Comparison of ENCODE assay signal across 9 cellular contexts in genomic region chr16:2514333-2515179, GRCh38. TPM values are rescaled to one million over a fixed set of nuclear protein-coding genes. Genes with fewer than 3 reads are reported as not detected.
DNase-seq lines count a peak whose midpoint lies in the region; ATAC-seq and TF ChIP-seq lines count a peak whose summit lies in the region.
"Had no signal": no experiment of that assay in that cellular context is flagged by ENCODE, and none has a peak within 500 bp of the region (broad histone marks: within the 10 kb centered on the region; RNA-seq: fewer than 3 reads in every experiment).

No MANE protein-coding gene starts in this region.

- peaks cover 11% of the 10 kb centered on the region for H3K27me3 Mint-ChIP-seq in CD4-positive, CD25-positive, alpha-beta regulatory T cell

- H2AFZ ChIP-seq in Loucy (ENCODE audit: low read length) = no peak overlapping the region

- peak in 2 of 3 donors; percentile 39 to 45 for DNase-seq in CD4-positive, CD25-positive, alpha-beta regulatory T cell
- DNase-seq in astrocyte of the cerebellum (ENCODE audit: low read depth) = no peak
- peak; percentile 66 for DNase-seq in left lobe of liver (ENCODE audit: low spot score)
- DNase-seq in NCI-H774 (lab: John Stamatoyannopoulos, UW) = no peak
- DNase-seq in GM10248 (ENCODE audit: extremely low spot score) = no peak

- peaks cover 19 to 63% (median 33%) of the 10 kb centered on the region in 4 donors for H3K4me1 Mint-ChIP-seq in CD4-positive, CD25-positive, alpha-beta regulatory T cell

- peak overlapping the region; percentile 94 to 97 (median 95) for H3K27ac Mint-ChIP-seq in CD4-positive, CD25-positive, alpha-beta regulatory T cell

- H3K9me3 Mint-ChIP-seq in CD4-positive, CD25-positive, alpha-beta regulatory T cell = no peaks in the 10 kb centered on the region

- H3K36me3 Mint-ChIP-seq in CD4-positive, CD25-positive, alpha-beta regulatory T cell = peaks cover 11% of the 10 kb centered on the region

- in situ Hi-C loops in astrocyte of the cerebellum (cut with HindIII; ENCODE audit: low sequenced_read_pairs) = no loop called here

- peaks cover 9% of the 10 kb centered on the region for H4K20me1 ChIP-seq in Loucy (ENCODE audit: insufficient read depth, low read length, poor library complexity, severe bottlenecking)

- peak overlapping the region; percentile 83 for H3K4me3 ChIP-seq in CD4-positive, CD25-positive, alpha-beta regulatory T cell (ENCODE audit: low read depth, low read length)
- H3K4me3 ChIP-seq in Loucy (ENCODE audit: low read length, poor library complexity, severe bottlenecking) (peak overlapping the region; percentile 78), astrocyte of the cerebellum (ENCODE audit: low read depth, low read length) (peak overlapping the region; percentile 52), subcutaneous abdominal adipose tissue (ENCODE audit: low read depth in 1 of 5, low read length in 5 of 5) (peak overlapping the region; percentile 76 to 96 (median 90))

- H3K4me2 ChIP-seq in Loucy (ENCODE audit: low read depth, low read length, poor library complexity, severe bottlenecking) = peak overlapping the region; percentile 94

- peaks cover 6% of the 10 kb centered on the region for H3K36me3 ChIP-seq in CD4-positive, CD25-positive, alpha-beta regulatory T cell (ENCODE audit: control insufficient read depth, insufficient read depth, low read length)
- H3K36me3 ChIP-seq in Loucy (ENCODE audit: insufficient read depth, low read length) = no peaks in the 10 kb centered on the region
- peaks cover 0 to 8% (median 2%) of the 10 kb centered on the region in 5 donors for H3K36me3 ChIP-seq in subcutaneous abdominal adipose tissue (ENCODE audit: control insufficient read depth in 5 of 5, insufficient read depth in 5 of 5, low read length in 5 of 5)

- peak overlapping the region; percentile 91 to 96 (median 94) for H3K4me3 Mint-ChIP-seq in CD4-positive, CD25-positive, alpha-beta regulatory T cell

- H3K9ac ChIP-seq in Loucy (ENCODE audit: low read depth, low read length, poor library complexity, severe bottlenecking) = peak overlapping the region; percentile 75
- H3K9ac ChIP-seq in subcutaneous abdominal adipose tissue (ENCODE audit: low read length in 5 of 5) = peak overlapping the region; percentile 86 to 99 (median 95)

- CTCF ChIA-PET in GM10248 (lab: Yijun Ruan, JAX) = interaction anchor here (1.1 kb wide), 1 partner anchor 13 kb away, joined by 3 read pairs; no protein-coding TSS in a partner anchor

- H3K4me1 ChIP-seq in CD4-positive, CD25-positive, alpha-beta regulatory T cell (ENCODE audit: control insufficient read depth, insufficient read depth, low read length, poor library complexity, severe bottlenecking) = peaks cover 53% of the 10 kb centered on the region
- H3K4me1 ChIP-seq in Loucy (ENCODE audit: insufficient read depth, low read length, poor library complexity, severe bottlenecking) (peaks cover 12% of the 10 kb centered on the region), subcutaneous abdominal adipose tissue (ENCODE audit: control insufficient read depth in 5 of 5, insufficient read depth in 5 of 5, low read length in 5 of 5) (peaks cover 23 to 83% (median 66%) of the 10 kb centered on the region in 5 donors)

- peaks cover 47% of the 10 kb centered on the region for H3K79me2 ChIP-seq in Loucy (ENCODE audit: insufficient read depth, low read length)

- TF ChIP-seq CTCF in Loucy (conservative IDR thresholded peaks at IDR 0.05; ENCODE audit: low read length) (no peak), astrocyte of the cerebellum (IDR thresholded peaks at IDR 0.05; ENCODE audit: low read depth, low read length, missing control alignments) (no peak), GM10248 (IDR thresholded peaks at IDR 0.05; ENCODE audit: control extremely low read depth, extremely low read depth, low read depth, missing control alignments) (no peak)

- H3K27me3 ChIP-seq in CD4-positive, CD25-positive, alpha-beta regulatory T cell (ENCODE audit: control insufficient read depth, insufficient read depth, low read length) = no peaks in the 10 kb centered on the region
- no peaks in the 10 kb centered on the region for H3K27me3 ChIP-seq in Loucy (ENCODE audit: insufficient read depth, low read length, poor library complexity, severe bottlenecking)
- no peaks in the 10 kb centered on the region for H3K27me3 ChIP-seq in subcutaneous abdominal adipose tissue (ENCODE audit: control insufficient read depth in 5 of 5, insufficient read depth in 4 of 5, low read length in 5 of 5)

- H3K9me2 ChIP-seq in Loucy (replicated peaks; ENCODE audit: low read depth, low read length) = no peaks in the 10 kb centered on the region

- H3F3A ChIP-seq in Loucy (ENCODE audit: low read depth) = no peaks in the 10 kb centered on the region

- H3K27ac ChIP-seq in CD4-positive, CD25-positive, alpha-beta regulatory T cell (ENCODE audit: insufficient read depth, low read length, poor library complexity, severe bottlenecking) = peak overlapping the region; percentile 97
- peak overlapping the region; percentile 84 for H3K27ac ChIP-seq in subcutaneous abdominal adipose tissue (ENCODE audit: low read depth, low read length)

- H3K9me3 ChIP-seq in CD4-positive, CD25-positive, alpha-beta regulatory T cell (ENCODE audit: control insufficient read depth in 2 of 2, low read length in 2 of 2) = no peaks in the 10 kb centered on the region
- H3K9me3 ChIP-seq in Loucy (ENCODE audit: insufficient read depth, low read depth, low read length) (no peaks in the 10 kb centered on the region), subcutaneous abdominal adipose tissue (ENCODE audit: control insufficient read depth in 5 of 5, low read length in 5 of 5) (no peaks in the 10 kb centered on the region)

- ATAC-seq in CD4-positive, CD25-positive, alpha-beta regulatory T cell (ENCODE audit: low read depth in 2 of 2) = no peak
- ATAC-seq in left lobe of liver = no peak
- ATAC-seq in GM19452 (IDR thresholded peaks at IDR 0.05; ENCODE audit: unreplicated experiment) = no peak

- POLR2A ChIA-PET in GM10248 (lab: Yijun Ruan, JAX) = interaction anchor here (0.5 to 0.6 kb wide), 3 partner anchors 31 to 238 kb away, joined by 3 to 6 read pairs (median 6); partner anchors contain the start of gene SRRM2

RNA-seq across cellular contexts. Expression of gene ATP6V0C, which starts 0.8 kb away (rescaled TPM):
- 188 TPM for total RNA-seq in CD4-positive, CD25-positive, alpha-beta regulatory T cell
- 10 to 100 TPM; 62.1 to 83.4 (median 68.6) TPM for polyA plus RNA-seq in CD4-positive, CD25-positive, alpha-beta regulatory T cell
- total RNA-seq in left lobe of liver = 87.0 TPM

RNA-seq across cellular contexts. Expression of gene AMDHD2, which starts 5.6 kb away (rescaled TPM):
- 239 TPM for total RNA-seq in CD4-positive, CD25-positive, alpha-beta regulatory T cell
- 10 to 100 TPM; 18.3 to 19.5 (median 18.7) TPM for polyA plus RNA-seq in CD4-positive, CD25-positive, alpha-beta regulatory T cell
- 22.2 TPM for total RNA-seq in left lobe of liver

RNA-seq across cellular contexts. Expression of gene CEMP1, which starts 16.7 kb away (rescaled TPM):
- 0.27 TPM for total RNA-seq in CD4-positive, CD25-positive, alpha-beta regulatory T cell
- 1 to 10 TPM; 3.0 to 3.8 (median 3.7) TPM for polyA plus RNA-seq in CD4-positive, CD25-positive, alpha-beta regulatory T cell
- total RNA-seq in left lobe of liver = 0.20 TPM
- total RNA-seq: HT1080 had no signal

RNA-seq across cellular contexts. Expression of gene PDPK1, which starts 23.3 kb away (rescaled TPM):
- 57.4 TPM for total RNA-seq in CD4-positive, CD25-positive, alpha-beta regulatory T cell
- polyA plus RNA-seq in CD4-positive, CD25-positive, alpha-beta regulatory T cell = 10 to 100 TPM; 28.0 to 33.7 (median 30.2) TPM
- 27.4 TPM for total RNA-seq in left lobe of liver

RNA-seq across cellular contexts. Expression of gene TBC1D24, which starts 39.6 kb away (rescaled TPM):
- total RNA-seq in CD4-positive, CD25-positive, alpha-beta regulatory T cell = 5.8 TPM
- polyA plus RNA-seq in CD4-positive, CD25-positive, alpha-beta regulatory T cell = 1 to 10 TPM in 3 of 4 donors, under 1 TPM in 1; 0.84 to 1.6 (median 1.2) TPM
- total RNA-seq in left lobe of liver = 32.5 TPM

Comparison
In these comparisons a context has a peak if more than half of its experiments do, and no peak if none do; other contexts are left out.
1. DNase-seq: peak in CD4-positive, CD25-positive, alpha-beta regulatory T cell (2 of 3) and left lobe of liver (single experiment); none in astrocyte of the cerebellum (single experiment), NCI-H774 (single experiment) and GM10248 (single experiment).
2. RNA of gene AMDHD2, which starts 5.6 kb away (total RNA-seq): 239 TPM in CD4-positive, CD25-positive, alpha-beta regulatory T cell (single experiment); 22.2 TPM in left lobe of liver (single experiment); every median in the first group is over 10 times any median in the second.
3. Peak in every context shown above with its lines, with median percentiles within 50 percentile points of each other: H3K4me3 ChIP-seq.